In the genomic region with DNA sequence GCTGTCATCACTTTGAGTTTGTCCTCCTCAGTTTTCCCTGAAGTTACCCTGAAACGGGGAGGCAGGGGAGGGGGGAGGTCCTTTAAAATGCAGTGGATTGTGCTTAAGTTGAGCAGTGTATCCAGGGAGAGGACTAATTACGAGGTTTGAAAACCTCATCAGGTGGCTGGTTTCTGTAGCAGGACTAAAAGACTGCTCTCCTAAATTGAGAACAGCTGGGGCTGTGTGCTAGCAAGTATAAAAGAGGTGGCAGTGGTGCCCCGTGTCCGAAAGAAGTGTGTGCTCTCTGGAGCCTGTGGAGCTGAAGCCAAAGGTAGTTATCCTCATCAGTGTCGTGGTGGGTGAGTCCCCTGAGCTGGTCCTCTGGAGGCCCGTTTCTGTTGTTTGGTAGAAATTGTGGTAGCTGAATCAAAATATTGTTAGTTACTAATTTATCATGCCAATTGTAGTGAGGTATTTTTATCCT, we compare ENCODE assay signal across 16 cellular contexts. TPM values are rescaled to one million over a fixed set of nuclear protein-coding genes. Genes with fewer than 3 reads are reported as not detected.
DNase-seq lines count a peak whose midpoint lies in the region; ATAC-seq and TF ChIP-seq lines count a peak whose summit lies in the region.
"Had no signal": no experiment of that assay in that cellular context is flagged by ENCODE, and none has a peak within 500 bp of the region (broad histone marks: within the 10 kb centered on the region; RNA-seq: fewer than 3 reads in every experiment).

No MANE protein-coding gene starts in this region.

- no peaks in the 10 kb centered on the region for H3K9me3 ChIP-seq in breast epithelium
- no peaks in the 10 kb centered on the region for H3K9me3 ChIP-seq in muscle layer of duodenum (ENCODE audit: control insufficient read depth in 1 of 2, low read length in 2 of 2)
- H3K9me3 ChIP-seq: Peyer's patch had no signal

- TF ChIP-seq CTCF in MCF 10A (IDR thresholded peaks at IDR 0.05; ENCODE audit: unreplicated experiment) (no peak), breast epithelium (IDR thresholded peaks at IDR 0.05) (no peak)

- POLR2A ChIA-PET in MCF 10A (lab: Yijun Ruan, JAX), result interaction anchor here (1.0 to 13.0 kb wide), 8 partner anchors 8 to 95 kb away, joined by 4 to 373 read pairs (median 8); partner anchors contain the start of gene SGMS2

- H3K4me3 ChIP-seq in breast epithelium, result no peak overlapping the region
- no peak overlapping the region for H3K4me3 ChIP-seq in muscle layer of duodenum (ENCODE audit: low read depth in 1 of 2, low read length in 2 of 2)
- H3K4me3 ChIP-seq: Peyer's patch had no signal

- H3K36me3 ChIP-seq in breast epithelium (no peaks in the 10 kb centered on the region), muscle layer of duodenum (ENCODE audit: control insufficient read depth in 1 of 2, insufficient read depth in 2 of 2, low read length in 2 of 2) (no peaks in the 10 kb centered on the region)

- no peaks in the 10 kb centered on the region for H3K4me1 ChIP-seq in breast epithelium
- H3K4me1 ChIP-seq in muscle layer of duodenum (ENCODE audit: control insufficient read depth in 1 of 2, insufficient read depth in 2 of 2, low read length in 2 of 2), result peaks cover 5 to 6% of the 10 kb centered on the region in 2 donors
- H3K4me1 ChIP-seq: Peyer's patch had no signal

- DNase-seq in MCF 10A (ENCODE audit: unreplicated experiment) (no peak), breast epithelium (ENCODE audit: low spot score in 2 of 2) (no peak), epithelial cell of prostate (ENCODE audit: low read depth, low spot score) (no peak), posterior cingulate gyrus (no peak)
- DNase-seq in effector memory CD8-positive, alpha-beta T cell, result no peak
- no peak for DNase-seq in central memory CD4-positive, alpha-beta T cell
- DNase-seq: Caco-2, H7, Kasumi-1, NCI-H2081 treated with DMSO at 0.1 percent for 48 hours, NCI-H2227 treated with DMSO at 0.1 percent for 48 hours, NCI-H526, Peyer's patch, SIG-M5 had no signal

- intact Hi-C loops in MCF 10A (cut with micrococcal nuclease), result no loop called here
- intact Hi-C loops in breast epithelium (cut with DNase I; ENCODE audit: low total_unique reads), result no loop called here
- intact Hi-C loops in posterior cingulate gyrus (cut with DNase I), result no loop called here

- CTCF ChIA-PET in MCF 10A (lab: Yijun Ruan, JAX), result interaction anchor here (0.7 to 3.0 kb wide), 9 partner anchors 19 to 159 kb away, joined by 3 to 13 read pairs (median 6); no protein-coding TSS in a partner anchor

- H3K27ac Mint-ChIP-seq in MCF 10A (ENCODE audit: low read depth, unreplicated experiment), result peak overlapping the region; percentile 90
- no peak overlapping the region for H3K27ac Mint-ChIP-seq in effector memory CD8-positive, alpha-beta T cell

- ATAC-seq in effector memory CD8-positive, alpha-beta T cell (replicated peaks), result no peak
- no peak for ATAC-seq in HG03196 (IDR thresholded peaks at IDR 0.05; ENCODE audit: unreplicated experiment)

- no TSS peak for BruUV-seq in MCF 10A (replicated peaks; lab: Mats Ljungman, UMichigan)

- H3K4me3 Mint-ChIP-seq in MCF 10A (ENCODE audit: unreplicated experiment), result no peak overlapping the region
- no peak overlapping the region for H3K4me3 Mint-ChIP-seq in effector memory CD8-positive, alpha-beta T cell

- no peaks in the 10 kb centered on the region for H3K27me3 Mint-ChIP-seq in MCF 10A (ENCODE audit: insufficient read depth, unreplicated experiment)
- H3K27me3 Mint-ChIP-seq in effector memory CD8-positive, alpha-beta T cell, result peaks cover 21 to 49% of the 10 kb centered on the region in 2 donors

- H3K27ac ChIP-seq in breast epithelium (no peak overlapping the region), epithelial cell of prostate (peak overlapping the region; percentile 53), muscle layer of duodenum (ENCODE audit: low read length) (peak overlapping the region; percentile 26)

- H3K27me3 ChIP-seq in breast epithelium, result no peaks in the 10 kb centered on the region
- no peaks in the 10 kb centered on the region for H3K27me3 ChIP-seq in muscle layer of duodenum (ENCODE audit: low read depth, low read length)
- H3K27me3 ChIP-seq: Peyer's patch had no signal

- TF ChIP-seq POLR2A in breast epithelium (IDR thresholded peaks at IDR 0.05), result no peak

- peaks cover 51% of the 10 kb centered on the region for H3K4me1 Mint-ChIP-seq in MCF 10A (ENCODE audit: insufficient read depth, unreplicated experiment)
- no peaks in the 10 kb centered on the region for H3K4me1 Mint-ChIP-seq in effector memory CD8-positive, alpha-beta T cell (ENCODE audit: low read depth in 2 of 2)

- peaks cover 7% of the 10 kb centered on the region for H3K9me3 Mint-ChIP-seq in MCF 10A (ENCODE audit: unreplicated experiment)
- H3K9me3 Mint-ChIP-seq in effector memory CD8-positive, alpha-beta T cell, result no peaks in the 10 kb centered on the region

- H3K36me3 Mint-ChIP-seq in MCF 10A (ENCODE audit: insufficient read depth, unreplicated experiment), result peaks cover 4% of the 10 kb centered on the region
- H3K36me3 Mint-ChIP-seq in effector memory CD8-positive, alpha-beta T cell (ENCODE audit: insufficient read depth), result no peaks in the 10 kb centered on the region

RNA-seq across cellular contexts. Expression of gene CYP2U1, which starts 37.2 kb away (rescaled TPM):
- total RNA-seq in MCF 10A (2022) (2.5 and 2.8 TPM in 2 replicates), breast epithelium (10 to 100 TPM; 10.2 to 19.5 (median 12.6) TPM)

Comparison
In these comparisons a context has a peak if more than half of its experiments do, and no peak if none do; other contexts are left out.
1. H3K27ac ChIP-seq: peak in epithelial cell of prostate (single experiment) and muscle layer of duodenum (single experiment); none in breast epithelium (0 of 2).